In the genomic region with DNA sequence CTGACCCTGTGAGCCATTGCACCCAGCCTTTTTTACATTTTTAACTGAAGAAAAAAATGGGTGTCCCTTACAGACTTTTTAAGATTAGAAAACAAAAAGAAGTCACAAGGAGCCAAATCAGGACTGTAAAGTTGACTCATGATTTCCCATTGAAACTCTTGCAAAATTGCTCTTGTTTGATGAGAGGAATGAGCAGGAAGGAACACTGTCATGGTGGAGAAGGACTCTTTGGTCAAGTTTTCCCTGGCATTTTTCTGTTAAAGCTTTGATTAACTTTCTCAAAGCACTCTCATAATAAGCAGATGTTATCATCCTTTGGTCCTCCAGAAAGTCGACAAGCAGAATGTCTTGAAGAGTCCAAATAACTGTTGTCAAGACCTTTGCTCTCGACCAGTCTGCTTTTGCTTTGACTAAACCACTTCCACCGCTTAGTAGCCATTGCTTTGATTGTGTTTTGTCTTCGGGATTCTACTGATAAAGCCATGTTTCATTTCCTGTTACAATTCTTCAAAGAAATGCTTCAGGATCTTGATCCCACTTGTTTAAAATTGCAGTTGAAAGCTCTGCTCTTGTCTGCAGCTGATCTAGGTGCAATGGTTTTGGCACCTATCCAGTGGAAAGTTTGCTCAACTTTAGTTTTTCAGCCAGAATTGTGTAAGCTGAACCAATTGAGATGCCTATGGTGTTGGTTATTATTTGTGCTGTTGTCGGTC, we compare ENCODE assay signal across 19 cellular contexts.
DNase-seq lines count a peak whose midpoint lies in the region; ATAC-seq and TF ChIP-seq lines count a peak whose summit lies in the region.
"Had no signal": no experiment of that assay in that cellular context is flagged by ENCODE, and none has a peak within 500 bp of the region (broad histone marks: within the 10 kb centered on the region; RNA-seq: fewer than 3 reads in every experiment).

No MANE protein-coding gene starts in this region.

- ATAC-seq in SK-N-SH treated with all-trans-retinoic acid at 6 μM for 48 hours (no peak), foreskin keratinocyte (no peak), upper lobe of right lung (no peak), HG03175 (IDR thresholded peaks at IDR 0.05; ENCODE audit: unreplicated experiment) (no peak)
- ATAC-seq: activated CD4-positive, alpha-beta T cell treated with anti-CD3 and anti-CD28 coated beads for 36 hours; gastrocnemius medialis; Right ventricle myocardium inferior had no signal

- DNase-seq in SK-N-SH (no peak), mammary epithelial cell (peak; percentile 46), foreskin keratinocyte (peak; percentile 26 to 47), skeletal muscle cell (ENCODE audit: low read depth) (peak; percentile 31), upper lobe of right lung (no peak), Ammon's horn (ENCODE audit: low spot score) (no peak)
- DNase-seq: activated CD4-positive, alpha-beta T cell treated with anti-CD3 and anti-CD28 coated beads for 36 hours; activated CD8-positive, alpha-beta memory T cell treated with anti-CD3 and anti-CD28 coated beads, Interleukin-2, amount 50 U/mL, for 4 hours; CD4-positive, CD25-positive, alpha-beta regulatory T cell; DND-41; effector CD8-positive, alpha-beta T cell; gastrocnemius medialis; KBM-7; NCI-H1092 treated with DMSO at 0.1 percent for 48 hours; NCI-H446 had no signal

- CTCF ChIA-PET in SK-N-SH (lab: Yijun Ruan, JAX) (interaction anchor here (0.9 to 5.6 kb wide), 7 partner anchors 9 to 1139 kb away, joined by 3 to 29 read pairs (median 4); no protein-coding TSS in a partner anchor), mammary epithelial cell (lab: Charles Lee; ENCODE audit: low non-redundant PET) (no interaction called here)

- no peak for TF ChIP-seq RAD21 in SK-N-SH (IDR thresholded peaks at IDR 0.05; ENCODE audit: low read length)

- POLR2A ChIA-PET in SK-N-SH (lab: Yijun Ruan, JAX) = no interaction called here

- H3K9ac ChIP-seq in SK-N-SH (no peak overlapping the region), mammary epithelial cell (ENCODE audit: insufficient read depth, low read length) (no peak overlapping the region)

- H3K9me3 ChIP-seq in SK-N-SH (no peaks in the 10 kb centered on the region), mammary epithelial cell (replicated peaks; ENCODE audit: insufficient read depth, low read length) (no peaks in the 10 kb centered on the region), upper lobe of right lung (no peaks in the 10 kb centered on the region)
- H3K9me3 ChIP-seq: gastrocnemius medialis had no signal

- H3K4me3 ChIP-seq in SK-N-SH (ENCODE audit: low read depth in 2 of 2, low read length in 1 of 2) (no peak overlapping the region), mammary epithelial cell (replicated peaks in 1 of 3; ENCODE audit: insufficient read depth in 1 of 3, low read depth in 2 of 3, low read length in 3 of 3) (no peak overlapping the region), skeletal muscle cell (ENCODE audit: low read depth, low read length) (no peak overlapping the region), upper lobe of right lung (no peak overlapping the region)
- H3K4me3 ChIP-seq: gastrocnemius medialis had no signal

- no peaks in the 10 kb centered on the region for H3K27me3 ChIP-seq in SK-N-SH (ENCODE audit: insufficient read depth)
- no peaks in the 10 kb centered on the region for H3K27me3 ChIP-seq in mammary epithelial cell (ENCODE audit: insufficient read depth, low read length)
- no peaks in the 10 kb centered on the region for H3K27me3 ChIP-seq in foreskin keratinocyte
- no peaks in the 10 kb centered on the region for H3K27me3 ChIP-seq in upper lobe of right lung
- H3K27me3 ChIP-seq: gastrocnemius medialis had no signal

- TF ChIP-seq EP300 in SK-N-SH (IDR thresholded peaks at IDR 0.05; ENCODE audit: borderline replicate concordance in 1 of 2, low read depth in 1 of 2, low read length in 1 of 2) = no peak

- peaks cover 3% of the 10 kb centered on the region; the same call in 1 of the 2 replicates for H3K79me2 ChIP-seq in SK-N-SH (ENCODE audit: insufficient read depth)
- H3K79me2 ChIP-seq in mammary epithelial cell (ENCODE audit: insufficient read depth, low read length) = no peaks in the 10 kb centered on the region

- intact Hi-C loops in mammary epithelial cell (cut with micrococcal nuclease) = no loop called here
- intact Hi-C loops in upper lobe of right lung (cut with DNase I) = no loop called here

- WGBS in SK-N-SH (ENCODE audit: low lambda C conversion rate) = 64% methylated on average over 5 of the region's 5 CpGs
- 33% methylated on average over 5 of the region's 5 CpGs for WGBS in mammary epithelial cell (ENCODE audit: low coverage, missing lambda C conversion rate)

- H3K27ac ChIP-seq in SK-N-SH (ENCODE audit: low read depth in 2 of 2, low read length in 1 of 2) (no peak overlapping the region), mammary epithelial cell (ENCODE audit: insufficient read depth, low read depth, low read length) (no peak overlapping the region), foreskin keratinocyte (no peak overlapping the region), upper lobe of right lung (no peak overlapping the region)
- H3K27ac ChIP-seq: 22Rv1, gastrocnemius medialis had no signal

- H2AFZ ChIP-seq in SK-N-SH (ENCODE audit: low read depth) (no peak overlapping the region), mammary epithelial cell (ENCODE audit: low read depth, low read length) (no peak overlapping the region)

- no peaks in the 10 kb centered on the region for H3K36me3 ChIP-seq in SK-N-SH (replicated peaks in 1 of 2; ENCODE audit: control insufficient read depth in 1 of 2, insufficient read depth in 2 of 2, low read length in 1 of 2)
- H3K36me3 ChIP-seq in mammary epithelial cell (ENCODE audit: insufficient read depth, low read length) = no peaks in the 10 kb centered on the region
- no peaks in the 10 kb centered on the region for H3K36me3 ChIP-seq in upper lobe of right lung
- H3K36me3 ChIP-seq: gastrocnemius medialis had no signal

- H4K20me1 ChIP-seq in SK-N-SH (ENCODE audit: insufficient read depth) (peaks cover 5% of the 10 kb centered on the region; the same call in 1 of the 2 replicates), mammary epithelial cell (ENCODE audit: insufficient read depth, low read length) (no peaks in the 10 kb centered on the region)

- no peaks in the 10 kb centered on the region for H3K9me2 ChIP-seq in SK-N-SH

- H3K4me1 ChIP-seq in SK-N-SH (ENCODE audit: control insufficient read depth in 1 of 2, insufficient read depth in 2 of 2, low read depth in 1 of 2, low read length in 1 of 2) (no peaks in the 10 kb centered on the region; a peak in 1 of 4 replicates), mammary epithelial cell (ENCODE audit: insufficient read depth, low read length) (peaks cover 9% of the 10 kb centered on the region), foreskin keratinocyte (peaks cover 15% of the 10 kb centered on the region), upper lobe of right lung (no peaks in the 10 kb centered on the region)
- H3K4me1 ChIP-seq: gastrocnemius medialis had no signal

- dilution Hi-C loops in mammary epithelial cell (cut with HindIII; ENCODE audit: low sequenced_read_pairs) = loop anchor here (5.0 kb wide), 1 partner anchor 92 kb away; no protein-coding TSS in a partner anchor

- H3F3A ChIP-seq in SK-N-SH (replicated peaks; ENCODE audit: insufficient read depth) = peaks cover 5% of the 10 kb centered on the region

- TF ChIP-seq CTCF in SK-N-SH (IDR thresholded peaks at IDR 0.05) (no peak), mammary epithelial cell (conservative IDR thresholded peaks at IDR 0.05 in 1 of 2, IDR thresholded peaks at IDR 0.05 in 1 of 2; ENCODE audit: extremely low read depth in 1 of 2, insufficient read depth in 1 of 2, low read depth in 1 of 2, low read length in 2 of 2) (no peak), foreskin keratinocyte (conservative IDR thresholded peaks at IDR 0.05) (no peak), upper lobe of right lung (IDR thresholded peaks at IDR 0.05) (no peak)

- no TSS peak for BruUV-seq in mammary epithelial cell (replicated peaks; lab: Mats Ljungman, UMichigan)

- H3K4me2 ChIP-seq in SK-N-SH = no peak overlapping the region
- H3K4me2 ChIP-seq in mammary epithelial cell (ENCODE audit: insufficient read depth, low read depth, low read length) = no peak overlapping the region

- in situ Hi-C loops in mammary epithelial cell (cut with MboI; ENCODE audit: low sequenced_read_pairs in 2 of 2) = loop anchor here in 1 of 2 donors (25.0 kb wide), 1 partner anchor 232 kb away; no protein-coding TSS in a partner anchor

TF ChIP-seq in SK-N-SH, 30 proteins besides CTCF, POLR2A, EP300 and RAD21 (continues in another document):
- peak; percentile 5; the same call in 1 of the 2 replicates for TF ChIP-seq NFIC (IDR thresholded peaks at IDR 0.05; ENCODE audit: borderline replicate concordance)
- TF ChIP-seq, protein P1, sequence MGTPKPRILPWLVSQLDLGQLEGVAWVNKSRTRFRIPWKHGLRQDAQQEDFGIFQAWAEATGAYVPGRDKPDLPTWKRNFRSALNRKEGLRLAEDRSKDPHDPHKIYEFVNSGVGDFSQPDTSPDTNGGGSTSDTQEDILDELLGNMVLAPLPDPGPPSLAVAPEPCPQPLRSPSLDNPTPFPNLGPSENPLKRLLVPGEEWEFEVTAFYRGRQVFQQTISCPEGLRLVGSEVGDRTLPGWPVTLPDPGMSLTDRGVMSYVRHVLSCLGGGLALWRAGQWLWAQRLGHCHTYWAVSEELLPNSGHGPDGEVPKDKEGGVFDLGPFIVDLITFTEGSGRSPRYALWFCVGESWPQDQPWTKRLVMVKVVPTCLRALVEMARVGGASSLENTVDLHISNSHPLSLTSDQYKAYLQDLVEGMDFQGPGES (IDR thresholded peaks at IDR 0.05; ENCODE audit: low read depth, low read length) = no peak
- TF ChIP-seq TAF1 (IDR thresholded peaks at IDR 0.05; ENCODE audit: borderline replicate concordance, low read depth, low read length) = no peak

TF ChIP-seq in SK-N-SH treated with all-trans-retinoic acid at 6 μM for 48 hours, 23 proteins besides CTCF, POLR2A, EP300 and RAD21 (continues in another document):
- TF ChIP-seq, protein P2, sequence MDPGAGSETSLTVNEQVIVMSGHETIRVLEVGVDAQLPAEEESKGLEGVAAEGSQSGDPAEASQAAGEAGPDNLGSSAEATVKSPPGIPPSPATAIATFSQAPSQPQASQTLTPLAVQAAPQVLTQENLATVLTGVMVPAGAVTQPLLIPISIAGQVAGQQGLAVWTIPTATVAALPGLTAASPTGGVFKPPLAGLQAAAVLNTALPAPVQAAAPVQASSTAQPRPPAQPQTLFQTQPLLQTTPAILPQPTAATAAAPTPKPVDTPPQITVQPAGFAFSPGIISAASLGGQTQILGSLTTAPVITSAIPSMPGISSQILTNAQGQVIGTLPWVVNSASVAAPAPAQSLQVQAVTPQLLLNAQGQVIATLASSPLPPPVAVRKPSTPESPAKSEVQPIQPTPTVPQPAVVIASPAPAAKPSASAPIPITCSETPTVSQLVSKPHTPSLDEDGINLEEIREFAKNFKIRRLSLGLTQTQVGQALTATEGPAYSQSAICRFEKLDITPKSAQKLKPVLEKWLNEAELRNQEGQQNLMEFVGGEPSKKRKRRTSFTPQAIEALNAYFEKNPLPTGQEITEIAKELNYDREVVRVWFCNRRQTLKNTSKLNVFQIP (CRISPR knock-in tag; IDR thresholded peaks at IDR 0.05; ENCODE audit: borderline replicate concordance, low read depth) = no peak

Comparison
In these comparisons a context has a peak if more than half of its experiments do, and no peak if none do; other contexts are left out.
1. DNase-seq: peak in mammary epithelial cell (single experiment), foreskin keratinocyte (2 of 2) and skeletal muscle cell (single experiment); none in SK-N-SH (single experiment), upper lobe of right lung (single experiment) and Ammon's horn (single experiment).